In the genomic region with DNA sequence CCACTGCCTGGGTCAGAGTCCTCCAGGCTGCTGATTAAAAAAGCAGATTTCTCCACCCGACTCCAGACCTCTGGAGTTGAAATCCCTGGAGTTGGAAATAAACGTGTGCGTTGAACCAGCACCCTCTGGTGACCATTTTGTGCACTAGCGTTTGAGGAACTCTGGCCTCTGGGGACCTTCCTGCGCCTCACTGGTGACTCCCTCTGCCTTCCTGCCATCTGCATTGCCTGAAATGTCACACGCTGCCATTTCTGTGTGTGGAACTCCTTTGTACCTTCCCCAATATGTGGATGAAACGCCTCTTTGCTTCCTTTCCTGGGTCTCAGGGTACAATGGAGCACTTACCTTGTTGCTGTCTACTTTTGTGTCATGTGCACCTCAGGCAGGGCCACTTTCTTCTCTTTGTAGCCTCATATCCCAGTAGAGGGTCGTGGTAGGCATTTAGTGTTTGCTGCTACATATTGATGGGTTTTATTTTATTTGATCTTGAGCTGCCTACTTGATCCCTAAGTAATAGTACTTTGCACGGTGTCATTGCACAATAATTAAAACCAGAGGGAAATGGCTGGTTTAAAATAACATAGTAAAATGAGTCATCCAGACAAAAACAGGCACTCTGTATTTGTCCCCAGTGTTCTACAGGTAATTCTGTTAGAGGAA, we compare ENCODE assay signal across 8 cellular contexts. TPM values are rescaled to one million over a fixed set of nuclear protein-coding genes. Genes with fewer than 3 reads are reported as not detected.
DNase-seq lines count a peak whose midpoint lies in the region; ATAC-seq and TF ChIP-seq lines count a peak whose summit lies in the region.

No MANE protein-coding gene starts in this region.

- H3K4me1 Mint-ChIP-seq in naive thymus-derived CD4-positive, alpha-beta T cell, result peaks cover 0 to 4% (median 0%) of the 10 kb centered on the region in 7 donors

- peaks cover 0 to 29% (median 11%) of the 10 kb centered on the region in 5 donors for H3K27me3 Mint-ChIP-seq in naive thymus-derived CD4-positive, alpha-beta T cell

- TF ChIP-seq POLR2A in thyroid gland (IDR thresholded peaks at IDR 0.05), result no peak

- H3K9ac ChIP-seq in NT2/D1 (ENCODE audit: insufficient read length, low read depth), result no peak overlapping the region

- CTCF ChIA-PET in naive thymus-derived CD4-positive, alpha-beta T cell (lab: Charles Lee), result interaction anchor here (0.7 to 3.1 kb wide), 6 partner anchors 10 to 220 kb away, joined by 3 to 11 read pairs (median 4); no protein-coding TSS in a partner anchor

- H3K36me3 ChIP-seq in NT2/D1 (ENCODE audit: insufficient read depth, insufficient read length, low read length) (no peaks in the 10 kb centered on the region), thyroid gland (no peaks in the 10 kb centered on the region)
- no peaks in the 10 kb centered on the region for H3K36me3 ChIP-seq in naive thymus-derived CD4-positive, alpha-beta T cell (ENCODE audit: control insufficient read depth in 2 of 3, insufficient read depth in 3 of 3, low read length in 3 of 3)

- no peaks in the 10 kb centered on the region for H3K36me3 Mint-ChIP-seq in naive thymus-derived CD4-positive, alpha-beta T cell

- 11 to 13% methylated on average over 9 of the region's 9 CpGs for WGBS in thyroid gland, 2 donors

- peak; percentile 43 to 93 (median 83) for TF ChIP-seq CTCF in thyroid gland (IDR thresholded peaks at IDR 0.05)

- no peaks in the 10 kb centered on the region for H3K9me3 Mint-ChIP-seq in naive thymus-derived CD4-positive, alpha-beta T cell

- H3K9me3 ChIP-seq in NT2/D1 (ENCODE audit: insufficient read depth, low read length) (no peaks in the 10 kb centered on the region), thyroid gland (no peaks in the 10 kb centered on the region)
- no peaks in the 10 kb centered on the region for H3K9me3 ChIP-seq in naive thymus-derived CD4-positive, alpha-beta T cell (ENCODE audit: control insufficient read depth in 2 of 3, low read length in 3 of 3)

- no peak overlapping the region for H3K4me3 ChIP-seq in Jurkat, Clone E6-1 (ENCODE audit: low read length)
- H3K4me3 ChIP-seq in NT2/D1 (ENCODE audit: insufficient read length, low read depth) (no peak overlapping the region), thyroid gland (replicated peaks in 1 of 3) (no peak overlapping the region)
- H3K4me3 ChIP-seq in naive thymus-derived CD4-positive, alpha-beta T cell (ENCODE audit: low read length), result no peak overlapping the region

- no peak overlapping the region for H3K4me3 Mint-ChIP-seq in naive thymus-derived CD4-positive, alpha-beta T cell

- no peak overlapping the region for H3K27ac Mint-ChIP-seq in naive thymus-derived CD4-positive, alpha-beta T cell

- no peak overlapping the region for H3K27ac ChIP-seq in naive thymus-derived CD4-positive, alpha-beta T cell (ENCODE audit: low read depth, low read length)
- H3K27ac ChIP-seq in thyroid gland, result no peak overlapping the region

- intact Hi-C loops in naive thymus-derived CD4-positive, alpha-beta T cell (cut with micrococcal nuclease), result loop anchor here (1.0 to 5.0 kb wide), 12 partner anchors 59 to 619 kb away; a partner anchor contains a TSS
- intact Hi-C loops in thyroid gland (cut with DNase I), result loop anchor here (5.0 kb wide), 3 partner anchors 219 to 419 kb away; no protein-coding TSS in a partner anchor

- peak; percentile 87 for ATAC-seq in GM21717 (IDR thresholded peaks at IDR 0.05; ENCODE audit: unreplicated experiment)
- ATAC-seq in naive thymus-derived CD4-positive, alpha-beta T cell, result peak; percentile 92

- DNase-seq in EH (ENCODE audit: low read depth) (peak; percentile 76), NT2/D1 (ENCODE audit: low read depth, low spot score) (peak; percentile 70), fibroblast of gingiva (ENCODE audit: low read depth) (peak; percentile 65), thyroid gland (peak; percentile 72 to 75)
- peak; percentile 77 for DNase-seq in Jurkat, Clone E6-1 (ENCODE audit: low read depth, low spot score)
- DNase-seq in activated T-cell treated with anti-CD3 and anti-CD28 coated beads, Interleukin-2, amount 50 U/mL, for 1 hour, result peak; percentile 47
- DNase-seq in naive thymus-derived CD4-positive, alpha-beta T cell, result peak; percentile 25 to 63 (median 36)

- POLR2A ChIA-PET in naive thymus-derived CD4-positive, alpha-beta T cell (lab: Charles Lee), result no interaction called here

- H3K27me3 ChIP-seq in NT2/D1 (ENCODE audit: insufficient read depth, insufficient read length) (no peaks in the 10 kb centered on the region), thyroid gland (no peaks in the 10 kb centered on the region)
- H3K27me3 ChIP-seq in naive thymus-derived CD4-positive, alpha-beta T cell (ENCODE audit: control insufficient read depth in 2 of 2, insufficient read depth in 2 of 2, low read length in 2 of 2), result no peaks in the 10 kb centered on the region

- H3K4me1 ChIP-seq in NT2/D1 (ENCODE audit: insufficient read depth, insufficient read length) (no peaks in the 10 kb centered on the region), thyroid gland (peaks cover 0 to 11% of the 10 kb centered on the region in 2 donors)
- peaks cover 0 to 3% of the 10 kb centered on the region in 2 donors for H3K4me1 ChIP-seq in naive thymus-derived CD4-positive, alpha-beta T cell (ENCODE audit: control insufficient read depth in 2 of 2, insufficient read depth in 2 of 2, low read length in 2 of 2)

RNA-seq across cellular contexts. Expression of a gene that starts 56.8 kb away (rescaled TPM):
- not detected for polyA plus RNA-seq in Jurkat, Clone E6-1 (2012; ENCODE audit: insufficient read depth, insufficient read length)
- total RNA-seq in naive thymus-derived CD4-positive, alpha-beta T cell, result 100 to 1,000 TPM in 1 of 5 experiments, 10 to 100 TPM in 4; 16.0 to 251 (median 63.4) TPM
- polyA plus RNA-seq in naive thymus-derived CD4-positive, alpha-beta T cell, result 100 to 1,000 TPM in 1 of 2 donors, 10 to 100 TPM in 1; 65.5 to 162 TPM
- 1 to 10 TPM; 1.7 to 8.7 (median 2.3) TPM for total RNA-seq in thyroid gland
